ENCODE assay signal across 1 cellular context in the genomic region with DNA sequence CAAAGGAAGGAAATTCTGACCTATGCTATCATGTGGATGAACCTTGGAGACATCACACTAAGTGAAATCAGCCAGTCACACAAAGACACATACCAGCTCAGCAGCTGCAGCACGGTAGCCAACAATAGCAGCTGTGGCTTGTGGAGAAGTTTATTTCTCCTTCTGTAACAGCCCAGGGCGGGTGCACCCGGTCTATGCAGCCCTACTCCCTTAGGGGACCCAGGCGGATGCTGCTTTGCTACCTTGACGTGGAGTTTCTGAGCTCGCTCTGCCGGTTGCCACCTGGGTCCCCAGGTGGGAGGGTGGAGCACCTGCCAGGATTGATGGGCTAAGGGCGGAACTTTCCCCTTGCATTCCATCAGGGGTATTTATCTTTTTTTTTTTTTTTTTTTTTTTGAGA.
TF ChIP-seq lines count a peak whose summit lies in the region.

No MANE protein-coding gene starts in this region.

TF ChIP-seq in K562, 482 proteins besides CTCF, POLR2A, EP300 and RAD21:
- no peak for TF ChIP-seq ZC3H11A (IDR thresholded peaks at IDR 0.05; ENCODE audit: low read depth, low read length)
- TF ChIP-seq DIDO1 (tag; IDR thresholded peaks at IDR 0.05; ENCODE audit: low read depth), result no peak
- no peak for TF ChIP-seq ELF2 (CRISPR knock-in tag; IDR thresholded peaks at IDR 0.05)
- TF ChIP-seq, protein P1, sequence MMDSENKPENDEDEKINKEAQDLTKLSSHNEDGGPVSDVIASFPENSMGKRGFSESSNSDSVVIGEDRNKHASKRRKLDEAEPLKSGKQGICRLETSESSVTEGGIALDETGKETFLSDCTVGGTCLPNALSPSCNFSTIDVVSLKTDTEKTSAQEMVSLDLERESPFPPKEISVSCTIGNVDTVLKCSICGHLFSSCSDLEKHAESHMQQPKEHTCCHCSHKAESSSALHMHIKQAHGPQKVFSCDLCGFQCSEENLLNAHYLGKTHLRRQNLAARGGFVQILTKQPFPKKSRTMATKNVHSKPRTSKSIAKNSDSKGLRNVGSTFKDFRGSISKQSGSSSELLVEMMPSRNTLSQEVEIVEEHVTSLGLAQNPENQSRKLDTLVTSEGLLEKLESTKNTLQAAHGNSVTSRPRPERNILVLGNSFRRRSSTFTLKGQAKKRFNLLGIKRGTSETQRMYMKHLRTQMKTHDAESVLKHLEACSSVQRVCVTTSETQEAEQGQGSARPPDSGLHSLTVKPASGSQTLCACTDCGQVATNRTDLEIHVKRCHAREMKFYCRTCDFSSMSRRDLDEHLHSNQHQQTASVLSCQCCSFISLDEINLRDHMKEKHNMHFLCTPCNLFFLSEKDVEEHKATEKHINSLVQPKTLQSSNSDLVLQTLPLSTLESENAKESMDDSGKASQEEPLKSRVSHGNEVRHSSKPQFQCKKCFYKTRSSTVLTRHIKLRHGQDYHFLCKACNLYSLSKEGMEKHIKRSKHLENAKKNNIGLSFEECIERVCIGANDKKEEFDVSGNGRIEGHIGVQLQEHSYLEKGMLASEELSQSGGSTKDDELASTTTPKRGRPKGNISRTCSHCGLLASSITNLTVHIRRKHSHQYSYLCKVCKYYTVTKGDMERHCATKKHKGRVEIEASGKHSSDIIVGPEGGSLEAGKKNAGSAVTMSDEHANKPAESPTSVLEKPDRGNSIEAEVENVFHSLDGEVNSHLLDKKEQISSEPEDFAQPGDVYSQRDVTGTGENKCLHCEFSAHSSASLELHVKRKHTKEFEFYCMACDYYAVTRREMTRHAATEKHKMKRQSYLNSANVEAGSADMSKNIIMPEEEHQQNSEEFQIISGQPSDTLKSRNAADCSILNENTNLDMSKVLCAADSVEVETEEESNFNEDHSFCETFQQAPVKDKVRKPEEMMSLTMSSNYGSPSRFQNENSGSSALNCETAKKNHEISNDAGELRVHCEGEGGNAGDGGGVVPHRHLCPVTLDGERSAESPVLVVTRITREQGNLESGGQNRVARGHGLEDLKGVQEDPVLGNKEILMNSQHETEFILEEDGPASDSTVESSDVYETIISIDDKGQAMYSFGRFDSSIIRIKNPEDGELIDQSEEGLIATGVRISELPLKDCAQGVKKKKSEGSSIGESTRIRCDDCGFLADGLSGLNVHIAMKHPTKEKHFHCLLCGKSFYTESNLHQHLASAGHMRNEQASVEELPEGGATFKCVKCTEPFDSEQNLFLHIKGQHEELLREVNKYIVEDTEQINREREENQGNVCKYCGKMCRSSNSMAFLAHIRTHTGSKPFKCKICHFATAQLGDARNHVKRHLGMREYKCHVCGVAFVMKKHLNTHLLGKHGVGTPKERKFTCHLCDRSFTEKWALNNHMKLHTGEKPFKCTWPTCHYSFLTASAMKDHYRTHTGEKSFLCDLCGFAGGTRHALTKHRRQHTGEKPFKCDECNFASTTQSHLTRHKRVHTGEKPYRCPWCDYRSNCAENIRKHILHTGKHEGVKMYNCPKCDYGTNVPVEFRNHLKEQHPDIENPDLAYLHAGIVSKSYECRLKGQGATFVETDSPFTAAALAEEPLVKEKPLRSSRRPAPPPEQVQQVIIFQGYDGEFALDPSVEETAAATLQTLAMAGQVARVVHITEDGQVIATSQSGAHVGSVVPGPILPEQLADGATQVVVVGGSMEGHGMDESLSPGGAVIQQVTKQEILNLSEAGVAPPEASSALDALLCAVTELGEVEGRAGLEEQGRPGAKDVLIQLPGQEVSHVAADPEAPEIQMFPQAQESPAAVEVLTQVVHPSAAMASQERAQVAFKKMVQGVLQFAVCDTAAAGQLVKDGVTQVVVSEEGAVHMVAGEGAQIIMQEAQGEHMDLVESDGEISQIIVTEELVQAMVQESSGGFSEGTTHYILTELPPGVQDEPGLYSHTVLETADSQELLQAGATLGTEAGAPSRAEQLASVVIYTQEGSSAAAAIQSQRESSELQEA (IDR thresholded peaks at IDR 0.05; ENCODE audit: low read depth), result no peak
- no peak for TF ChIP-seq XRCC5 (IDR thresholded peaks at IDR 0.05; ENCODE audit: low read depth, low read length)
- TF ChIP-seq TAF15 (IDR thresholded peaks at IDR 0.05; ENCODE audit: low read depth, low read length), result no peak
- no peak for TF ChIP-seq KLF13 (tag; IDR thresholded peaks at IDR 0.05; ENCODE audit: borderline replicate concordance, low read depth)
- TF ChIP-seq, protein P2, sequence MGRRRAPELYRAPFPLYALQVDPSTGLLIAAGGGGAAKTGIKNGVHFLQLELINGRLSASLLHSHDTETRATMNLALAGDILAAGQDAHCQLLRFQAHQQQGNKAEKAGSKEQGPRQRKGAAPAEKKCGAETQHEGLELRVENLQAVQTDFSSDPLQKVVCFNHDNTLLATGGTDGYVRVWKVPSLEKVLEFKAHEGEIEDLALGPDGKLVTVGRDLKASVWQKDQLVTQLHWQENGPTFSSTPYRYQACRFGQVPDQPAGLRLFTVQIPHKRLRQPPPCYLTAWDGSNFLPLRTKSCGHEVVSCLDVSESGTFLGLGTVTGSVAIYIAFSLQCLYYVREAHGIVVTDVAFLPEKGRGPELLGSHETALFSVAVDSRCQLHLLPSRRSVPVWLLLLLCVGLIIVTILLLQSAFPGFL (CRISPR knock-in tag; IDR thresholded peaks at IDR 0.05), result no peak
